ENCODE assay signal across 1 cellular context in the genomic region with DNA sequence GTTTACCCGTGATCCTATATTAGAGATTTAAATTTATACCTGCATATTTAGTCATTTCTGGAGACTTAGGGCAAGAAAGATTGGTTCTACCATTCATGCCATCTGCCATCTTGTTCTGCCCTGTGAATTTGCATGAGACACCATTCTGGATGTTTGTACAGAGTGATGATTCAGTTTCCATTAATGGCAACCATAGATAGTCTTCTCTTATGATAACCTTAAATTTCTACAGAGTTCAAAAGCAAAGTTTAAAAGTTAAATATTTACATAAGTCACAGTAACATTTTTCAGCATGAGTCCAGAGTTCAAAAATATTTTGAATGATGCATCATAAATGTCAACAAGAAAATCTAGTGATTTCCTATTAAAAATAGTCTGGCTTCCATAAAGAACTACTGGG.
TF ChIP-seq lines count a peak whose summit lies in the region.

No MANE protein-coding gene starts in this region.

TF ChIP-seq in HepG2, 621 proteins besides CTCF, POLR2A, EP300 and RAD21 (continued from another document and continues in another):
- TF ChIP-seq, protein P1, sequence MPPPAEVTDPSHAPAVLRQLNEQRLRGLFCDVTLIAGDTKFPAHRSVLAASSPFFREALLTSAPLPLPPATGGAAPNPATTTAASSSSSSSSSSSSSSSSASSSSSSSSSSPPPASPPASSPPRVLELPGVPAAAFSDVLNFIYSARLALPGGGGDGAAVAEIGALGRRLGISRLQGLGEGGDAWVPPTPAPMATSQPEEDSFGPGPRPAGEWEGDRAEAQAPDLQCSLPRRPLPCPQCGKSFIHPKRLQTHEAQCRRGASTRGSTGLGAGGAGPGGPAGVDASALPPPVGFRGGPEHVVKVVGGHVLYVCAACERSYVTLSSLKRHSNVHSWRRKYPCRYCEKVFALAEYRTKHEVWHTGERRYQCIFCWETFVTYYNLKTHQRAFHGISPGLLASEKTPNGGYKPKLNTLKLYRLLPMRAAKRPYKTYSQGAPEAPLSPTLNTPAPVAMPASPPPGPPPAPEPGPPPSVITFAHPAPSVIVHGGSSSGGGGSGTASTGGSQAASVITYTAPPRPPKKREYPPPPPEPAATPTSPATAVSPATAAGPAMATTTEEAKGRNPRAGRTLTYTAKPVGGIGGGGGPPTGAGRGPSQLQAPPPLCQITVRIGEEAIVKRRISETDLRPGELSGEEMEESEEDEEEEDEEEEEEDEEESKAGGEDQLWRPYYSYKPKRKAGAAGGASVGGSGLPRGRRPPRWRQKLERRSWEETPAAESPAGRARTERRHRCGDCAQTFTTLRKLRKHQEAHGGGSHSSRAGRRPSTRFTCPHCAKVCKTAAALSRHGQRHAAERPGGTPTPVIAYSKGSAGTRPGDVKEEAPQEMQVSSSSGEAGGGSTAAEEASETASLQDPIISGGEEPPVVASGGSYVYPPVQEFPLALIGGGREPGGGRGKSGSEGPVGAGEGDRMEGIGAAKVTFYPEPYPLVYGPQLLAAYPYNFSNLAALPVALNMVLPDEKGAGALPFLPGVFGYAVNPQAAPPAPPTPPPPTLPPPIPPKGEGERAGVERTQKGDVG (CRISPR knock-in tag; IDR thresholded peaks at IDR 0.05; ENCODE audit: borderline replicate concordance), result no peak
- TF ChIP-seq, protein P2, sequence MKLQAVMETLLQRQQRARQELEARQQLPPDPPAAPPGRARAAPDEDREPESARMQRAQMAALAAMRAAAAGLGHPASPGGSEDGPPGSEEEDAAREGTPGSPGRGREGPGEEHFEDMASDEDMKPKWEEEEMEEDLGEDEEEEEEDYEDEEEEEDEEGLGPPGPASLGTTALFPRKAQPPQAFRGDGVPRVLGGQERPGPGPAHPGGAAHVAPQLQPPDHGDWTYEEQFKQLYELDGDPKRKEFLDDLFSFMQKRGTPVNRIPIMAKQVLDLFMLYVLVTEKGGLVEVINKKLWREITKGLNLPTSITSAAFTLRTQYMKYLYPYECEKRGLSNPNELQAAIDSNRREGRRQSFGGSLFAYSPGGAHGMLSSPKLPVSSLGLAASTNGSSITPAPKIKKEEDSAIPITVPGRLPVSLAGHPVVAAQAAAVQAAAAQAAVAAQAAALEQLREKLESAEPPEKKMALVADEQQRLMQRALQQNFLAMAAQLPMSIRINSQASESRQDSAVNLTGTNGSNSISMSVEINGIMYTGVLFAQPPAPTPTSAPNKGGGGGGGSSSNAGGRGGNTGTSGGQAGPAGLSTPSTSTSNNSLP (IDR thresholded peaks at IDR 0.05; ENCODE audit: low read depth, low read length), result peak; percentile 95
- TF ChIP-seq ZNF672 (CRISPR knock-in tag; IDR thresholded peaks at IDR 0.05), result no peak
- TF ChIP-seq, protein P3, sequence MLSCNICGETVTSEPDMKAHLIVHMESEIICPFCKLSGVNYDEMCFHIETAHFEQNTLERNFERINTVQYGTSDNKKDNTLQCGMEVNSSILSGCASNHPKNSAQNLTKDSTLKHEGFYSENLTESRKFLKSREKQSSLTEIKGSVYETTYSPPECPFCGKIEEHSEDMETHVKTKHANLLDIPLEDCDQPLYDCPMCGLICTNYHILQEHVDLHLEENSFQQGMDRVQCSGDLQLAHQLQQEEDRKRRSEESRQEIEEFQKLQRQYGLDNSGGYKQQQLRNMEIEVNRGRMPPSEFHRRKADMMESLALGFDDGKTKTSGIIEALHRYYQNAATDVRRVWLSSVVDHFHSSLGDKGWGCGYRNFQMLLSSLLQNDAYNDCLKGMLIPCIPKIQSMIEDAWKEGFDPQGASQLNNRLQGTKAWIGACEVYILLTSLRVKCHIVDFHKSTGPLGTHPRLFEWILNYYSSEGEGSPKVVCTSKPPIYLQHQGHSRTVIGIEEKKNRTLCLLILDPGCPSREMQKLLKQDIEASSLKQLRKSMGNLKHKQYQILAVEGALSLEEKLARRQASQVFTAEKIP (CRISPR knock-in tag; IDR thresholded peaks at IDR 0.05; ENCODE audit: borderline replicate concordance), result no peak
- TF ChIP-seq POGZ (CRISPR knock-in tag; IDR thresholded peaks at IDR 0.05), result peak; percentile 54; the same call in 1 of the 2 replicates
- TF ChIP-seq ZNF674 (CRISPR knock-in tag; IDR thresholded peaks at IDR 0.05; ENCODE audit: low read depth), result no peak
- TF ChIP-seq ZNF367 (CRISPR knock-in tag; IDR thresholded peaks at IDR 0.05; ENCODE audit: borderline replicate concordance), result no peak
- peak; percentile 39 for TF ChIP-seq SAP130 (CRISPR knock-in tag; IDR thresholded peaks at IDR 0.05; ENCODE audit: low read depth)
- no peak for TF ChIP-seq SRSF4 (IDR thresholded peaks at IDR 0.05; ENCODE audit: low read depth, low read length, poor library complexity, severe bottlenecking)
- TF ChIP-seq WIZ (CRISPR knock-in tag; IDR thresholded peaks at IDR 0.05), result no peak
- no peak for TF ChIP-seq TOE1 (CRISPR knock-in tag; IDR thresholded peaks at IDR 0.05)
- no peak for TF ChIP-seq NCOA5 (CRISPR knock-in tag; IDR thresholded peaks at IDR 0.05)
- TF ChIP-seq, protein P4, sequence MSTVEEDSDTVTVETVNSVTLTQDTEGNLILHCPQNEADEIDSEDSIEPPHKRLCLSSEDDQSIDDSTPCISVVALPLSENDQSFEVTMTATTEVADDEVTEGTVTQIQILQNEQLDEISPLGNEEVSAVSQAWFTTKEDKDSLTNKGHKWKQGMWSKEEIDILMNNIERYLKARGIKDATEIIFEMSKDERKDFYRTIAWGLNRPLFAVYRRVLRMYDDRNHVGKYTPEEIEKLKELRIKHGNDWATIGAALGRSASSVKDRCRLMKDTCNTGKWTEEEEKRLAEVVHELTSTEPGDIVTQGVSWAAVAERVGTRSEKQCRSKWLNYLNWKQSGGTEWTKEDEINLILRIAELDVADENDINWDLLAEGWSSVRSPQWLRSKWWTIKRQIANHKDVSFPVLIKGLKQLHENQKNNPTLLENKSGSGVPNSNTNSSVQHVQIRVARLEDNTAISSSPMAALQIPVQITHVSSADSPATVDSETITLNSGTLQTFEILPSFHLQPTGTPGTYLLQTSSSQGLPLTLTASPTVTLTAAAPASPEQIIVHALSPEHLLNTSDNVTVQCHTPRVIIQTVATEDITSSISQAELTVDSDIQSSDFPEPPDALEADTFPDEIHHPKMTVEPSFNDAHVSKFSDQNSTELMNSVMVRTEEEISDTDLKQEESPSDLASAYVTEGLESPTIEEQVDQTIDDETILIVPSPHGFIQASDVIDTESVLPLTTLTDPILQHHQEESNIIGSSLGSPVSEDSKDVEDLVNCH (CRISPR knock-in tag; IDR thresholded peaks at IDR 0.05), result no peak
- TF ChIP-seq MZF1 (CRISPR knock-in tag; IDR thresholded peaks at IDR 0.05; ENCODE audit: borderline replicate concordance), result no peak
- TF ChIP-seq PITX1 (CRISPR knock-in tag; IDR thresholded peaks at IDR 0.05), result no peak
- no peak for TF ChIP-seq ZNF724P (CRISPR knock-in tag; IDR thresholded peaks at IDR 0.05; ENCODE audit: borderline replicate concordance)
- TF ChIP-seq GTF3A (CRISPR knock-in tag; conservative IDR thresholded peaks at IDR 0.05), result no peak
- TF ChIP-seq ZNF335 (CRISPR knock-in tag; IDR thresholded peaks at IDR 0.05), result no peak
- TF ChIP-seq, protein P5, sequence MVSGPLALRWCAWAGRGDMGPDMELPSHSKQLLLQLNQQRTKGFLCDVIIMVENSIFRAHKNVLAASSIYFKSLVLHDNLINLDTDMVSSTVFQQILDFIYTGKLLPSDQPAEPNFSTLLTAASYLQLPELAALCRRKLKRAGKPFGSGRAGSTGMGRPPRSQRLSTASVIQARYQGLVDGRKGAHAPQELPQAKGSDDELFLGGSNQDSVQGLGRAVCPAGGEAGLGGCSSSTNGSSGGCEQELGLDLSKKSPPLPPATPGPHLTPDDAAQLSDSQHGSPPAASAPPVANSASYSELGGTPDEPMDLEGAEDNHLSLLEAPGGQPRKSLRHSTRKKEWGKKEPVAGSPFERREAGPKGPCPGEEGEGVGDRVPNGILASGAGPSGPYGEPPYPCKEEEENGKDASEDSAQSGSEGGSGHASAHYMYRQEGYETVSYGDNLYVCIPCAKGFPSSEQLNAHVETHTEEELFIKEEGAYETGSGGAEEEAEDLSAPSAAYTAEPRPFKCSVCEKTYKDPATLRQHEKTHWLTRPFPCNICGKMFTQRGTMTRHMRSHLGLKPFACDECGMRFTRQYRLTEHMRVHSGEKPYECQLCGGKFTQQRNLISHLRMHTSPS (CRISPR knock-in tag; IDR thresholded peaks at IDR 0.05; ENCODE audit: low read depth), result no peak
- TF ChIP-seq SP1 (IDR thresholded peaks at IDR 0.05), result no peak
- no peak for TF ChIP-seq SP1 (CRISPR knock-in tag; IDR thresholded peaks at IDR 0.05)
- TF ChIP-seq ZNF678 (CRISPR knock-in tag; IDR thresholded peaks at IDR 0.05), result no peak
- TF ChIP-seq, protein P6, sequence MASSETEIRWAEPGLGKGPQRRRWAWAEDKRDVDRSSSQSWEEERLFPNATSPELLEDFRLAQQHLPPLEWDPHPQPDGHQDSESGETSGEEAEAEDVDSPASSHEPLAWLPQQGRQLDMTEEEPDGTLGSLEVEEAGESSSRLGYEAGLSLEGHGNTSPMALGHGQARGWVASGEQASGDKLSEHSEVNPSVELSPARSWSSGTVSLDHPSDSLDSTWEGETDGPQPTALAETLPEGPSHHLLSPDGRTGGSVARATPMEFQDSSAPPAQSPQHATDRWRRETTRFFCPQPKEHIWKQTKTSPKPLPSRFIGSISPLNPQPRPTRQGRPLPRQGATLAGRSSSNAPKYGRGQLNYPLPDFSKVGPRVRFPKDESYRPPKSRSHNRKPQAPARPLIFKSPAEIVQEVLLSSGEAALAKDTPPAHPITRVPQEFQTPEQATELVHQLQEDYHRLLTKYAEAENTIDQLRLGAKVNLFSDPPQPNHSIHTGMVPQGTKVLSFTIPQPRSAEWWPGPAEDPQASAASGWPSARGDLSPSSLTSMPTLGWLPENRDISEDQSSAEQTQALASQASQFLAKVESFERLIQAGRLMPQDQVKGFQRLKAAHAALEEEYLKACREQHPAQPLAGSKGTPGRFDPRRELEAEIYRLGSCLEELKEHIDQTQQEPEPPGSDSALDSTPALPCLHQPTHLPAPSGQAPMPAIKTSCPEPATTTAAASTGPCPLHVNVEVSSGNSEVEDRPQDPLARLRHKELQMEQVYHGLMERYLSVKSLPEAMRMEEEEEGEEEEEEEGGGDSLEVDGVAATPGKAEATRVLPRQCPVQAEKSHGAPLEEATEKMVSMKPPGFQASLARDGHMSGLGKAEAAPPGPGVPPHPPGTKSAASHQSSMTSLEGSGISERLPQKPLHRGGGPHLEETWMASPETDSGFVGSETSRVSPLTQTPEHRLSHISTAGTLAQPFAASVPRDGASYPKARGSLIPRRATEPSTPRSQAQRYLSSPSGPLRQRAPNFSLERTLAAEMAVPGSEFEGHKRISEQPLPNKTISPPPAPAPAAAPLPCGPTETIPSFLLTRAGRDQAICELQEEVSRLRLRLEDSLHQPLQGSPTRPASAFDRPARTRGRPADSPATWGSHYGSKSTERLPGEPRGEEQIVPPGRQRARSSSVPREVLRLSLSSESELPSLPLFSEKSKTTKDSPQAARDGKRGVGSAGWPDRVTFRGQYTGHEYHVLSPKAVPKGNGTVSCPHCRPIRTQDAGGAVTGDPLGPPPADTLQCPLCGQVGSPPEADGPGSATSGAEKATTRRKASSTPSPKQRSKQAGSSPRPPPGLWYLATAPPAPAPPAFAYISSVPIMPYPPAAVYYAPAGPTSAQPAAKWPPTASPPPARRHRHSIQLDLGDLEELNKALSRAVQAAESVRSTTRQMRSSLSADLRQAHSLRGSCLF (CRISPR knock-in tag; IDR thresholded peaks at IDR 0.05; ENCODE audit: borderline replicate concordance), result no peak
- no peak for TF ChIP-seq SKI (IDR thresholded peaks at IDR 0.05; ENCODE audit: partially characterized antibody)
- no peak for TF ChIP-seq PAF1 (CRISPR knock-in tag; IDR thresholded peaks at IDR 0.05)
- no peak for TF ChIP-seq ZBTB8A (CRISPR knock-in tag; IDR thresholded peaks at IDR 0.05; ENCODE audit: borderline replicate concordance, low read depth)
- no peak for TF ChIP-seq SP5 (CRISPR knock-in tag; IDR thresholded peaks at IDR 0.05; ENCODE audit: borderline replicate concordance, low read depth)
- TF ChIP-seq, protein P7, sequence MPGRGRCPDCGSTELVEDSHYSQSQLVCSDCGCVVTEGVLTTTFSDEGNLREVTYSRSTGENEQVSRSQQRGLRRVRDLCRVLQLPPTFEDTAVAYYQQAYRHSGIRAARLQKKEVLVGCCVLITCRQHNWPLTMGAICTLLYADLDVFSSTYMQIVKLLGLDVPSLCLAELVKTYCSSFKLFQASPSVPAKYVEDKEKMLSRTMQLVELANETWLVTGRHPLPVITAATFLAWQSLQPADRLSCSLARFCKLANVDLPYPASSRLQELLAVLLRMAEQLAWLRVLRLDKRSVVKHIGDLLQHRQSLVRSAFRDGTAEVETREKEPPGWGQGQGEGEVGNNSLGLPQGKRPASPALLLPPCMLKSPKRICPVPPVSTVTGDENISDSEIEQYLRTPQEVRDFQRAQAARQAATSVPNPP (CRISPR knock-in tag; IDR thresholded peaks at IDR 0.05), result no peak
- TF ChIP-seq TGIF2 (CRISPR knock-in tag; IDR thresholded peaks at IDR 0.05), result no peak
- TF ChIP-seq ZSCAN12 (CRISPR knock-in tag; IDR thresholded peaks at IDR 0.05), result no peak
- no peak for TF ChIP-seq ZNF143 (CRISPR knock-in tag; IDR thresholded peaks at IDR 0.05)
- no peak for TF ChIP-seq IKZF1 (IDR thresholded peaks at IDR 0.05)
- TF ChIP-seq, protein P8, sequence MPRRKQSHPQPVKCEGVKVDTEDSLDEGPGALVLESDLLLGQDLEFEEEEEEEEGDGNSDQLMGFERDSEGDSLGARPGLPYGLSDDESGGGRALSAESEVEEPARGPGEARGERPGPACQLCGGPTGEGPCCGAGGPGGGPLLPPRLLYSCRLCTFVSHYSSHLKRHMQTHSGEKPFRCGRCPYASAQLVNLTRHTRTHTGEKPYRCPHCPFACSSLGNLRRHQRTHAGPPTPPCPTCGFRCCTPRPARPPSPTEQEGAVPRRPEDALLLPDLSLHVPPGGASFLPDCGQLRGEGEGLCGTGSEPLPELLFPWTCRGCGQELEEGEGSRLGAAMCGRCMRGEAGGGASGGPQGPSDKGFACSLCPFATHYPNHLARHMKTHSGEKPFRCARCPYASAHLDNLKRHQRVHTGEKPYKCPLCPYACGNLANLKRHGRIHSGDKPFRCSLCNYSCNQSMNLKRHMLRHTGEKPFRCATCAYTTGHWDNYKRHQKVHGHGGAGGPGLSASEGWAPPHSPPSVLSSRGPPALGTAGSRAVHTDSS (CRISPR knock-in tag; conservative IDR thresholded peaks at IDR 0.05), result no peak
- no peak for TF ChIP-seq TBX2 (CRISPR knock-in tag; IDR thresholded peaks at IDR 0.05; ENCODE audit: borderline replicate concordance)
- TF ChIP-seq MAZ (IDR thresholded peaks at IDR 0.05; ENCODE audit: borderline replicate concordance, low read depth, low read length), result no peak
- no peak for TF ChIP-seq MAZ (CRISPR knock-in tag; IDR thresholded peaks at IDR 0.05; ENCODE audit: low read depth)
- no peak for TF ChIP-seq ARNTL (CRISPR knock-in tag; IDR thresholded peaks at IDR 0.05)
- no peak for TF ChIP-seq ZNF281 (CRISPR knock-in tag; IDR thresholded peaks at IDR 0.05; ENCODE audit: borderline replicate concordance)
